ENCODE assay signal across 22 cellular contexts in the genomic region with DNA sequence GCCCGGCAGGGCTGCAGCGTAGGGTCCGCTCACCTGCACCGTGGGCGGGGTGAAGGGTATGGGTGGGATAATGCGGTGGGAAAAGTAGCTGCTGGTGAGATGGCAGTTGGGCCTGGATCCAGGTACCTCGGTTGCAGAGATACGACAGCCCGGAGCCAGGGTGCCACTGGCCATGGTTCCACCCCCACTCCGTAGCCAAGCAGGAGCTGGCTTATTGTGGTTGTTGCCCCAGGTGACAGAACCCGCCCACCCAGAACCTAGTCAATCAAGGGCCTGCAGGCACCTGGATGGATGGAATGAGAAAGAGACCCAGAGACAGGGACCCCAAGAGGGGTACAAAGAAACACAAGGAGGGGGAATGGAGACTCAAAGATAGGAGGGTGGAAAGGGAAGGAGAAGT. TPM values are rescaled to one million over a fixed set of nuclear protein-coding genes. Genes with fewer than 3 reads are reported as not detected.
DNase-seq lines count a peak whose midpoint lies in the region; ATAC-seq, FAIRE-seq and TF ChIP-seq lines count a peak whose summit lies in the region.
"Had no signal": no experiment of that assay in that cellular context is flagged by ENCODE, and none has a peak within 500 bp of the region (broad histone marks: within the 10 kb centered on the region; RNA-seq: fewer than 3 reads in every experiment).

No MANE protein-coding gene starts in this region.

- H3K27ac Mint-ChIP-seq in neural progenitor cell: no peak overlapping the region
- H3K27ac Mint-ChIP-seq: activated CD4-positive, alpha-beta memory T cell treated with anti-CD3 and anti-CD28 coated beads for 36 hours had no signal

- TF ChIP-seq CTCF in HCT116 (IDR thresholded peaks at IDR 0.05 in 2 of 3, conservative IDR thresholded peaks at IDR 0.05 in 1 of 3; ENCODE audit: borderline replicate concordance in 1 of 3, insufficient read depth in 1 of 3, low read depth in 2 of 3, low read length in 2 of 3): no peak
- no peak for TF ChIP-seq CTCF in K562 (IDR thresholded peaks at IDR 0.05 in 2 of 3, conservative IDR thresholded peaks at IDR 0.05 in 1 of 3; ENCODE audit: insufficient read depth in 2 of 3, low read depth in 1 of 3, low read length in 3 of 3)
- no peak for TF ChIP-seq CTCF in neural progenitor cell (IDR thresholded peaks at IDR 0.05)
- TF ChIP-seq CTCF in spleen (IDR thresholded peaks at IDR 0.05 in 8 of 11, conservative IDR thresholded peaks at IDR 0.05 in 3 of 11): no peak

- H3K9me3 Mint-ChIP-seq in neural progenitor cell: peaks cover 2% of the 10 kb centered on the region
- H3K9me3 Mint-ChIP-seq: activated CD4-positive, alpha-beta memory T cell treated with anti-CD3 and anti-CD28 coated beads for 36 hours; HFFc6 had no signal

- no peaks in the 10 kb centered on the region for H4K20me1 ChIP-seq in HCT116 (ENCODE audit: insufficient read depth)
- peaks cover 9% of the 10 kb centered on the region; the same call in 1 of the 2 replicates for H4K20me1 ChIP-seq in K562 (replicated peaks; ENCODE audit: control insufficient read depth, insufficient read depth, low read length)
- peaks cover 8% of the 10 kb centered on the region for H4K20me1 ChIP-seq in neural progenitor cell (ENCODE audit: low read depth)

- H3K79me2 ChIP-seq in HCT116 (ENCODE audit: insufficient read depth, low read length) (no peaks in the 10 kb centered on the region), K562 (ENCODE audit: control insufficient read depth, insufficient read depth, low read length) (no peaks in the 10 kb centered on the region), neural progenitor cell (ENCODE audit: low read depth) (no peaks in the 10 kb centered on the region)

- CTCF ChIA-PET in HCT116 (lab: Charles Lee) (interaction anchor here (0.9 to 4.3 kb wide), 6 partner anchors 11 to 205 kb away, joined by 3 to 44 read pairs (median 5); a partner anchor contains a TSS), K562 (lab: Yijun Ruan, JAX; ENCODE audit: low intra/inter-chr PET ratio) (no interaction called here)

- peaks cover 19% of the 10 kb centered on the region for H3K4me1 Mint-ChIP-seq in neural progenitor cell

- H3K36me3 ChIP-seq in HCT116 (ENCODE audit: control insufficient read depth in 1 of 2, insufficient read depth in 2 of 2, low read length in 2 of 2): peaks cover 0 to 5% of the 10 kb centered on the region in 2 experiments; a peak in 1 of 4 replicates
- peaks cover 13% of the 10 kb centered on the region; the same call in 2 of the 3 replicates for H3K36me3 ChIP-seq in K562 (ENCODE audit: control insufficient read depth, insufficient read depth, low read length)
- H3K36me3 ChIP-seq in neural progenitor cell: no peaks in the 10 kb centered on the region
- H3K36me3 ChIP-seq in spleen: peaks cover 0 to 11% (median 10%) of the 10 kb centered on the region in 6 donors
- H3K36me3 ChIP-seq: thyroid gland had no signal

- H3K9ac ChIP-seq in HCT116 (ENCODE audit: low read length): no peak overlapping the region; the same call in 1 of the 2 replicates
- H3K9ac ChIP-seq in K562 (ENCODE audit: insufficient read depth in 1 of 2, low read depth in 2 of 2, low read length in 2 of 2): no peak overlapping the region
- H3K9ac ChIP-seq in neural progenitor cell: no peak overlapping the region

- whole genome bisulfite sequencing in K562 (ENCODE audit: insufficient coverage, low coverage, missing lambda C conversion rate): 23% methylated on average over 7 of the region's 11 CpGs
- WGBS in spleen, 5 donors: 75 to 91% (median 88%) methylated on average over 11 of the region's 11 CpGs

- H3K4me1 ChIP-seq in HCT116 (ENCODE audit: control insufficient read depth in 1 of 2, insufficient read depth in 2 of 2, low read length in 2 of 2) (peaks cover 31 to 55% of the 10 kb centered on the region in 2 experiments), K562 (replicated peaks in 1 of 2; ENCODE audit: control insufficient read depth in 2 of 2, insufficient read depth in 2 of 2, low read length in 2 of 2) (peaks cover 21 to 52% of the 10 kb centered on the region in 2 experiments; a peak in 4 of 5 replicates), neural progenitor cell (peaks cover 12% of the 10 kb centered on the region), spleen (peaks cover 4 to 32% (median 25%) of the 10 kb centered on the region in 6 donors)

- H3K4me2 ChIP-seq in HCT116 (ENCODE audit: low read length) (peak overlapping the region; percentile 95), K562 (ENCODE audit: insufficient read depth, low read length) (no peak overlapping the region), neural progenitor cell (no peak overlapping the region)

- no peak for TF ChIP-seq EP300 in K562 (IDR thresholded peaks at IDR 0.05; ENCODE audit: low read length)

- peaks cover 7% of the 10 kb centered on the region for H3K9me1 ChIP-seq in K562 (ENCODE audit: control insufficient read depth, insufficient read depth, low read length)

- no peaks in the 10 kb centered on the region for H3K9me2 ChIP-seq in HCT116 (ENCODE audit: insufficient read depth)

- FAIRE-seq in K562 (lab: Jason Lieb, UNC): no peak
- FAIRE-seq: A549, RCC 7860, TTC549 had no signal

- peaks cover 21% of the 10 kb centered on the region for H3F3A ChIP-seq in neural progenitor cell (ENCODE audit: low read depth)

- ATAC-seq in HCT116: no peak
- no peak for ATAC-seq in K562

- TF ChIP-seq RAD21 in HCT116 (IDR thresholded peaks at IDR 0.05; ENCODE audit: low read depth): no peak
- TF ChIP-seq RAD21 in K562 (CRISPR knock-in tag; conservative IDR thresholded peaks at IDR 0.05 in 1 of 2, IDR thresholded peaks at IDR 0.05 in 1 of 2): no peak

- H3K9me3 ChIP-seq in HCT116 (ENCODE audit: control insufficient read depth in 1 of 2, insufficient read depth in 1 of 2, low read depth in 1 of 2, low read length in 2 of 2) (no peaks in the 10 kb centered on the region), K562 (replicated peaks; ENCODE audit: control insufficient read depth, insufficient read depth, low read depth, low read length) (no peaks in the 10 kb centered on the region), neural progenitor cell (ENCODE audit: low read depth) (no peaks in the 10 kb centered on the region), spleen (no peaks in the 10 kb centered on the region)
- H3K9me3 ChIP-seq: A549, neutrophil, thyroid gland had no signal

- POLR2A ChIA-PET in HCT116 (lab: Charles Lee): no interaction called here
- POLR2A ChIA-PET in K562 (lab: Yijun Ruan, JAX): interaction anchor here (0.6 to 0.8 kb wide), 2 partner anchors 23 to 75 kb away, joined by 3 read pairs; no protein-coding TSS in a partner anchor

- peak; percentile 13 for DNase-seq in NCI-H2029 (lab: John Stamatoyannopoulos, UW)
- DNase-seq in NCI-H2029 treated with DMSO at 0.1 percent for 48 hours (lab: John Stamatoyannopoulos, UW): no peak
- no peak for DNase-seq in HCT116 (ENCODE audit: low read depth, low spot score)
- no peak for DNase-seq in K562 (ENCODE audit: extremely low read depth in 1 of 4, low spot score in 3 of 4)
- no peak for DNase-seq in neural progenitor cell (ENCODE audit: low spot score)
- no peak for DNase-seq in stimulated activated naive CD4-positive, alpha-beta T cell treated with Interleukin-2 at 50 U/mL for 16 hours (lab: John Stamatoyannopoulos, UW)
- no peak for DNase-seq in spleen
- no peak for DNase-seq in NOMO-1 treated with DMSO at 0.1 percent for 48 hours (lab: John Stamatoyannopoulos, UW; ENCODE audit: unreplicated experiment)
- DNase-seq: activated CD4-positive, alpha-beta memory T cell treated with anti-CD3 and anti-CD28 coated beads for 36 hours; effector memory CD4-positive, alpha-beta T cell; GF-D8; HFFc6; NCI-H1092; NCI-H345 had no signal

- H3K27me3 Mint-ChIP-seq in neural progenitor cell (ENCODE audit: insufficient read depth, low read depth): peaks cover 29% of the 10 kb centered on the region

- TF ChIP-seq POLR2A in HCT116 (IDR thresholded peaks at IDR 0.05; ENCODE audit: borderline replicate concordance, extremely low read depth, insufficient read depth, insufficient read length) (no peak), K562 (conservative IDR thresholded peaks at IDR 0.05) (no peak), spleen (IDR thresholded peaks at IDR 0.05) (no peak)

- BruUV-seq in HCT116 (replicated peaks; lab: Mats Ljungman, UMichigan) (no TSS peak), K562 (replicated peaks; lab: Mats Ljungman, UMichigan) (no TSS peak)

- H3K27ac ChIP-seq in HCT116 (ENCODE audit: low read depth, low read length) (no peak overlapping the region), K562 (ENCODE audit: extremely low read depth, low read depth, low read length) (no peak overlapping the region), neural progenitor cell (no peak overlapping the region), spleen (no peak overlapping the region)
- H3K27ac ChIP-seq: neutrophil, thyroid gland had no signal

- intact Hi-C loops in HCT116 (cut with micrococcal nuclease) (no loop called here), K562 (cut with micrococcal nuclease) (no loop called here), spleen (cut with DNase I; ENCODE audit: low total_unique reads) (no loop called here)

- RAD21 ChIA-PET in HCT116 (lab: Charles Lee; ENCODE audit: low non-redundant PET in 1 of 2, low total read pairs in 2 of 2, uncharacterized antibody in 2 of 2, unreplicated experiment in 2 of 2): no interaction called here

- H3K27me3 ChIP-seq in HCT116 (ENCODE audit: insufficient read depth, low read length) (no peaks in the 10 kb centered on the region), K562 (ENCODE audit: control insufficient read depth in 2 of 2, insufficient read depth in 2 of 2, low read length in 2 of 2) (no peaks in the 10 kb centered on the region), neural progenitor cell (peaks cover 52% of the 10 kb centered on the region), spleen (replicated peaks in 1 of 7) (peaks cover 0 to 34% (median 7%) of the 10 kb centered on the region in 7 donors)
- H3K27me3 ChIP-seq: thyroid gland had no signal

- peaks cover 2% of the 10 kb centered on the region for H3K36me3 Mint-ChIP-seq in neural progenitor cell

- H3K4me3 ChIP-seq in HCT116 (replicated peaks in 1 of 2; ENCODE audit: low read depth in 1 of 2, low read length in 2 of 2) (no peak overlapping the region), K562 (no peak overlapping the region), neural progenitor cell (no peak overlapping the region), spleen (no peak overlapping the region)

- peak overlapping the region; percentile 46 for H3K4me3 Mint-ChIP-seq in neural progenitor cell
- H3K4me3 Mint-ChIP-seq: HFFc6 had no signal

- in situ Hi-C loops in K562 (cut with MboI): no loop called here

- no peak overlapping the region for H2AFZ ChIP-seq in HCT116 (ENCODE audit: low read depth, low read length, poor library complexity, severe bottlenecking)
- H2AFZ ChIP-seq in K562 (ENCODE audit: low read depth, low read length): no peak overlapping the region
- H2AFZ ChIP-seq in neural progenitor cell (replicated peaks): no peak overlapping the region

RNA-seq across cellular contexts. Expression of a gene that starts 3.5 kb away (rescaled TPM):
- 3.7 TPM for total RNA-seq in HCT116 (2021; ENCODE audit: unreplicated experiment)
- 4.2 and 4.7 TPM in 2 replicates for polyA plus RNA-seq in HCT116 (2012)
- total RNA-seq in K562 (2011; cell fraction: chromatin; rRNA removed; ENCODE audit: low replicate concordance): not detected in 2 replicates
- not detected in 2 replicates for total RNA-seq in K562 (2011; cell fraction: nucleolus; rRNA removed)
- not detected in 2 replicates for total RNA-seq in K562 (2011; cell fraction: nucleoplasm; rRNA removed)
- total RNA-seq in K562 (2014; rRNA removed): 0.54 TPM in 1 of 2 replicates, not detected in the other
- not detected in 2 replicates for total RNA-seq in K562 (2014; rRNA removed; fragmentation: Illumina TruSeq; extraction: Trizol)
- total RNA-seq in K562 (2015; rRNA removed; fragmentation: Illumina TruSeq; extraction: Trizol): not detected in 2 replicates
- not detected in 2 replicates for total RNA-seq in K562 (2021)
- polyA plus RNA-seq in K562 (2011; rRNA removed): not detected in 2 replicates
- not detected in 2 replicates for polyA plus RNA-seq in K562 (2011; cell fraction: cytosol; rRNA removed)
- 0.80 and 1.7 TPM in 2 replicates for polyA plus RNA-seq in K562 (2011; cell fraction: nucleus; rRNA removed)
- 1.1 TPM in 2 replicates for polyA plus RNA-seq in K562 (2012)
- polyA plus RNA-seq in K562 (2014; fragmentation: Illumina TruSeq; extraction: Trizol): not detected in 2 replicates
- polyA plus RNA-seq in K562 (2014; fragmentation: Nextera tagmentation; extraction: Ambion mirVana): not detected
- polyA plus RNA-seq in K562 (2014; rRNA removed): not detected in 2 replicates
- not detected in 2 replicates for polyA minus RNA-seq in K562 (2011; rRNA and poly(A)+ RNA removed)
- not detected in 2 replicates for polyA minus RNA-seq in K562 (2011; cell fraction: cytosol; rRNA and poly(A)+ RNA removed)
- polyA minus RNA-seq in K562 (2011; cell fraction: nucleus; rRNA and poly(A)+ RNA removed): not detected in 2 replicates
- not detected in 2 replicates for total RNA-seq in neural progenitor cell (ENCODE audit: low replicate concordance)
- total RNA-seq in spleen: under 1 TPM in 1 of 7 donors, not detected in 6; 0.79 TPM
- polyA plus RNA-seq in spleen: 1 to 10 TPM in 2 of 3 donors, under 1 TPM in 1; 0.50 to 1.5 (median 1.5) TPM
- total RNA-seq: cardiac septum, lung microvascular endothelial cell, sciatic nerve, thyroid gland had no signal

RNA-seq across cellular contexts. Expression of a gene that starts 3.8 kb away (rescaled TPM):
- not detected for total RNA-seq in HCT116 (2021; ENCODE audit: unreplicated experiment)
- not detected in 2 replicates for polyA plus RNA-seq in HCT116 (2012)
- total RNA-seq in K562 (2011; cell fraction: chromatin; rRNA removed; ENCODE audit: low replicate concordance): not detected in 2 replicates
- not detected in 2 replicates for total RNA-seq in K562 (2011; cell fraction: nucleolus; rRNA removed)
- not detected in 2 replicates for total RNA-seq in K562 (2011; cell fraction: nucleoplasm; rRNA removed)
- not detected in 2 replicates for total RNA-seq in K562 (2014; rRNA removed)
- total RNA-seq in K562 (2014; rRNA removed; fragmentation: Illumina TruSeq; extraction: Trizol): not detected in 2 replicates
- total RNA-seq in K562 (2015; rRNA removed; fragmentation: Illumina TruSeq; extraction: Trizol): not detected in 2 replicates
- total RNA-seq in K562 (2021): not detected in 2 replicates
- polyA plus RNA-seq in K562 (2011; rRNA removed): not detected in 2 replicates
- not detected in 2 replicates for polyA plus RNA-seq in K562 (2011; cell fraction: cytosol; rRNA removed)
- polyA plus RNA-seq in K562 (2011; cell fraction: nucleus; rRNA removed): not detected in 2 replicates
- not detected in 2 replicates for polyA plus RNA-seq in K562 (2012)
- polyA plus RNA-seq in K562 (2014; fragmentation: Illumina TruSeq; extraction: Trizol): not detected in 2 replicates
- polyA plus RNA-seq in K562 (2014; fragmentation: Nextera tagmentation; extraction: Ambion mirVana): not detected
- polyA plus RNA-seq in K562 (2014; rRNA removed): not detected in 2 replicates
- not detected in 2 replicates for polyA minus RNA-seq in K562 (2011; rRNA and poly(A)+ RNA removed)
- not detected in 2 replicates for polyA minus RNA-seq in K562 (2011; cell fraction: cytosol; rRNA and poly(A)+ RNA removed)
- polyA minus RNA-seq in K562 (2011; cell fraction: nucleus; rRNA and poly(A)+ RNA removed): not detected in 2 replicates
- not detected in 2 replicates for total RNA-seq in neural progenitor cell (ENCODE audit: low replicate concordance)
- not detected for total RNA-seq in spleen
- not detected for polyA plus RNA-seq in spleen
- total RNA-seq: activated CD4-positive, alpha-beta memory T cell treated with anti-CD3 and anti-CD28 coated beads for 36 hours; cardiac septum; HFFc6; lung microvascular endothelial cell; sciatic nerve; thyroid gland had no signal

RNA-seq across cellular contexts. Expression of a gene that starts 11.3 kb away (rescaled TPM):
- total RNA-seq in HCT116 (2021; ENCODE audit: unreplicated experiment): 5.0 TPM
- polyA plus RNA-seq in HCT116 (2012): 6.4 and 7.5 TPM in 2 replicates
- not detected in 2 replicates for total RNA-seq in K562 (2011; cell fraction: chromatin; rRNA removed; ENCODE audit: low replicate concordance)
- not detected in 2 replicates for total RNA-seq in K562 (2011; cell fraction: nucleolus; rRNA removed)
- total RNA-seq in K562 (2011; cell fraction: nucleoplasm; rRNA removed): 0.88 TPM in 1 of 2 replicates, not detected in the other
- 0.65 TPM in 1 of 2 replicates, not detected in the other for total RNA-seq in K562 (2014; rRNA removed)
- not detected in 2 replicates for total RNA-seq in K562 (2014; rRNA removed; fragmentation: Illumina TruSeq; extraction: Trizol)
- not detected in 2 replicates for total RNA-seq in K562 (2015; rRNA removed; fragmentation: Illumina TruSeq; extraction: Trizol)
- not detected in 2 replicates for total RNA-seq in K562 (2021)
- 0.20 TPM in 1 of 2 replicates, not detected in the other for polyA plus RNA-seq in K562 (2011; rRNA removed)
- 0.51 and 0.66 TPM in 2 replicates for polyA plus RNA-seq in K562 (2011; cell fraction: cytosol; rRNA removed)
- 0.22 TPM in 1 of 2 replicates, not detected in the other for polyA plus RNA-seq in K562 (2011; cell fraction: nucleus; rRNA removed)
- 0.21 and 0.75 TPM in 2 replicates for polyA plus RNA-seq in K562 (2012)
- polyA plus RNA-seq in K562 (2014; fragmentation: Illumina TruSeq; extraction: Trizol): 0.22 and 0.33 TPM in 2 replicates
- polyA plus RNA-seq in K562 (2014; fragmentation: Nextera tagmentation; extraction: Ambion mirVana): not detected
- polyA plus RNA-seq in K562 (2014; rRNA removed): not detected in 2 replicates
- polyA minus RNA-seq in K562 (2011; rRNA and poly(A)+ RNA removed): 0.30 TPM in 1 of 2 replicates, not detected in the other
- not detected in 2 replicates for polyA minus RNA-seq in K562 (2011; cell fraction: cytosol; rRNA and poly(A)+ RNA removed)
- not detected in 2 replicates for polyA minus RNA-seq in K562 (2011; cell fraction: nucleus; rRNA and poly(A)+ RNA removed)
- 1.0 TPM in 1 of 2 replicates, not detected in the other for total RNA-seq in neural progenitor cell (ENCODE audit: low replicate concordance)
- total RNA-seq in spleen: not detected
- not detected for polyA plus RNA-seq in spleen
- total RNA-seq: activated CD4-positive, alpha-beta memory T cell treated with anti-CD3 and anti-CD28 coated beads for 36 hours; cardiac septum; lung microvascular endothelial cell; sciatic nerve; thyroid gland had no signal
- polyA plus RNA-seq: A549 had no signal

RNA-seq across cellular contexts. Expression of a gene that starts 16.4 kb away (rescaled TPM):
- total RNA-seq in HCT116 (2021; ENCODE audit: unreplicated experiment) (0.76 TPM), K562 (2014; rRNA removed) (not detected in 2 replicates), K562 (2014; rRNA removed; fragmentation: Illumina TruSeq; extraction: Trizol) (not detected in 2 replicates), K562 (2015; rRNA removed; fragmentation: Illumina TruSeq; extraction: Trizol) (not detected in 2 replicates), K562 (2021) (not detected in 2 replicates), neural progenitor cell (ENCODE audit: low replicate concordance) (not detected in 2 replicates), spleen (not detected)
- polyA plus RNA-seq in HCT116 (2012): 0.23 and 0.57 TPM in 2 replicates
- not detected in 2 replicates for total RNA-seq in K562 (2011; cell fraction: chromatin; rRNA removed; ENCODE audit: low replicate concordance)
- total RNA-seq in K562 (2011; cell fraction: nucleolus; rRNA removed): not detected in 2 replicates
- total RNA-seq in K562 (2011; cell fraction: nucleoplasm; rRNA removed): not detected in 2 replicates
- polyA plus RNA-seq in K562 (2011; rRNA removed) (not detected in 2 replicates), K562 (2014; fragmentation: Illumina TruSeq; extraction: Trizol) (not detected in 2 replicates), K562 (2014; fragmentation: Nextera tagmentation; extraction: Ambion mirVana) (not detected), K562 (2014; rRNA removed) (not detected in 2 replicates), spleen (under 1 TPM in 1 of 3 donors, not detected in 2; 0.35 TPM)
- polyA plus RNA-seq in K562 (2011; cell fraction: cytosol; rRNA removed): not detected in 2 replicates
- polyA plus RNA-seq in K562 (2011; cell fraction: nucleus; rRNA removed): not detected in 2 replicates
- polyA plus RNA-seq in K562 (2012): not detected in 2 replicates
- polyA minus RNA-seq in K562 (2011; rRNA and poly(A)+ RNA removed): not detected in 2 replicates
- polyA minus RNA-seq in K562 (2011; cell fraction: cytosol; rRNA and poly(A)+ RNA removed): not detected in 2 replicates
- not detected in 2 replicates for polyA minus RNA-seq in K562 (2011; cell fraction: nucleus; rRNA and poly(A)+ RNA removed)
- total RNA-seq: activated CD4-positive, alpha-beta memory T cell treated with anti-CD3 and anti-CD28 coated beads for 36 hours; cardiac septum; lung microvascular endothelial cell; sciatic nerve; thyroid gland had no signal

RNA-seq across cellular contexts. Expression of a gene that starts 23.3 kb away (rescaled TPM):
- total RNA-seq in HCT116 (2021; ENCODE audit: unreplicated experiment) (not detected), K562 (2014; rRNA removed) (not detected in 2 replicates), K562 (2014; rRNA removed; fragmentation: Illumina TruSeq; extraction: Trizol) (not detected in 2 replicates), K562 (2015; rRNA removed; fragmentation: Illumina TruSeq; extraction: Trizol) (not detected in 2 replicates), K562 (2021) (not detected in 2 replicates), neural progenitor cell (ENCODE audit: low replicate concordance) (not detected in 2 replicates), spleen (not detected)
- 0.99 and 1.8 TPM in 2 replicates for polyA plus RNA-seq in HCT116 (2012)
- total RNA-seq in K562 (2011; cell fraction: chromatin; rRNA removed; ENCODE audit: low replicate concordance): not detected in 2 replicates
- total RNA-seq in K562 (2011; cell fraction: nucleolus; rRNA removed): not detected in 2 replicates
- not detected in 2 replicates for total RNA-seq in K562 (2011; cell fraction: nucleoplasm; rRNA removed)
- polyA plus RNA-seq in K562 (2011; rRNA removed) (not detected in 2 replicates), K562 (2014; fragmentation: Illumina TruSeq; extraction: Trizol) (not detected in 2 replicates), K562 (2014; fragmentation: Nextera tagmentation; extraction: Ambion mirVana) (not detected), K562 (2014; rRNA removed) (not detected in 2 replicates), spleen (not detected)
- polyA plus RNA-seq in K562 (2011; cell fraction: cytosol; rRNA removed): not detected in 2 replicates
- polyA plus RNA-seq in K562 (2011; cell fraction: nucleus; rRNA removed): not detected in 2 replicates
- polyA plus RNA-seq in K562 (2012): not detected in 2 replicates
- polyA minus RNA-seq in K562 (2011; rRNA and poly(A)+ RNA removed): not detected in 2 replicates
- not detected in 2 replicates for polyA minus RNA-seq in K562 (2011; cell fraction: cytosol; rRNA and poly(A)+ RNA removed)
- not detected in 2 replicates for polyA minus RNA-seq in K562 (2011; cell fraction: nucleus; rRNA and poly(A)+ RNA removed)
- total RNA-seq: activated CD4-positive, alpha-beta memory T cell treated with anti-CD3 and anti-CD28 coated beads for 36 hours; cardiac septum; lung microvascular endothelial cell; sciatic nerve had no signal
